Comparison of ENCODE assay signal across 8 cellular contexts in genomic region chr5:52801329-52801728, GRCh38. TPM values are rescaled to one million over a fixed set of nuclear protein-coding genes. Genes with fewer than 3 reads are reported as not detected.
DNase-seq lines count a peak whose midpoint lies in the region; ATAC-seq lines count a peak whose summit lies in the region.

No MANE protein-coding gene starts in this region.

- no peaks in the 10 kb centered on the region for H3K9me3 Mint-ChIP-seq in activated naive CD8-positive, alpha-beta T cell (ENCODE audit: low read depth)
- H3K9me3 Mint-ChIP-seq in stimulated activated naive B cell treated with anti-CD40 and anti-IgM and Interleukin-4, amounts not matched to agents 10 μg/mL and 1 μg/mL and 100 μg/mL, for 72 hours = no peaks in the 10 kb centered on the region

- no peak for ATAC-seq in stimulated activated naive B cell treated with anti-CD40 and anti-IgM and Interleukin-4, amounts not matched to agents 10 μg/mL and 1 μg/mL and 100 μg/mL, for 72 hours (replicated peaks)
- ATAC-seq in HG03469 (IDR thresholded peaks at IDR 0.05; ENCODE audit: unreplicated experiment) = no peak

- no peaks in the 10 kb centered on the region for H3K27me3 Mint-ChIP-seq in activated naive CD8-positive, alpha-beta T cell
- H3K27me3 Mint-ChIP-seq in stimulated activated naive B cell treated with anti-CD40 and anti-IgM and Interleukin-4, amounts not matched to agents 10 μg/mL and 1 μg/mL and 100 μg/mL, for 72 hours = no peaks in the 10 kb centered on the region

- peaks cover 15% of the 10 kb centered on the region for H3K36me3 Mint-ChIP-seq in activated naive CD8-positive, alpha-beta T cell
- H3K36me3 Mint-ChIP-seq in stimulated activated naive B cell treated with anti-CD40 and anti-IgM and Interleukin-4, amounts not matched to agents 10 μg/mL and 1 μg/mL and 100 μg/mL, for 72 hours = peaks cover 25 to 35% of the 10 kb centered on the region in 2 donors

- peak; percentile 13 for DNase-seq in Ammon's horn (ENCODE audit: low spot score)
- peak; percentile 58 for DNase-seq in HT-29 (ENCODE audit: low spot score)
- peak; percentile 11 for DNase-seq in iPS-NIHi7 (ENCODE audit: extremely low spot score)
- no peak for DNase-seq in stimulated activated naive B cell treated with anti-CD40 and anti-IgM and Interleukin-4, amounts not matched to agents 10 μg/mL and 1 μg/mL and 100 μg/mL, for 72 hours
- no peak for DNase-seq in activated gamma-delta T cell (lab: John Stamatoyannopoulos, UW)
- no peak for DNase-seq in NCI-H1092 treated with DMSO at 0.1 percent for 48 hours (lab: John Stamatoyannopoulos, UW)

- H3K4me3 Mint-ChIP-seq in activated naive CD8-positive, alpha-beta T cell = peak overlapping the region; percentile 96
- H3K4me3 Mint-ChIP-seq in stimulated activated naive B cell treated with anti-CD40 and anti-IgM and Interleukin-4, amounts not matched to agents 10 μg/mL and 1 μg/mL and 100 μg/mL, for 72 hours = peak overlapping the region; percentile 90 to 95

- peaks cover 68% of the 10 kb centered on the region for H3K4me1 Mint-ChIP-seq in activated naive CD8-positive, alpha-beta T cell (ENCODE audit: low read depth)
- H3K4me1 Mint-ChIP-seq in stimulated activated naive B cell treated with anti-CD40 and anti-IgM and Interleukin-4, amounts not matched to agents 10 μg/mL and 1 μg/mL and 100 μg/mL, for 72 hours = peaks cover 28 to 49% of the 10 kb centered on the region in 2 donors

- peak overlapping the region; percentile 97 for H3K27ac Mint-ChIP-seq in activated naive CD8-positive, alpha-beta T cell
- peak overlapping the region; percentile 98 for H3K27ac Mint-ChIP-seq in stimulated activated naive B cell treated with anti-CD40 and anti-IgM and Interleukin-4, amounts not matched to agents 10 μg/mL and 1 μg/mL and 100 μg/mL, for 72 hours

RNA-seq across cellular contexts. Expression of gene ITGA1, which starts 13.6 kb away (rescaled TPM):
- 22.6 and 39.5 TPM in 2 replicates for total RNA-seq in HT-29 (2014; rRNA removed; shearing (Covaris generic))

RNA-seq across cellular contexts. Expression of gene PELO, which starts 13.6 kb away (rescaled TPM):
- total RNA-seq in HT-29 (2014; rRNA removed; shearing (Covaris generic)) = 37.1 and 41.2 TPM in 2 replicates

Comparison
In these comparisons a context has a peak if more than half of its experiments do, and no peak if none do; other contexts are left out.
1. DNase-seq: peak in Ammon's horn (single experiment), HT-29 (single experiment) and iPS-NIHi7 (single experiment); none in stimulated activated naive B cell treated with anti-CD40 and anti-IgM and Interleukin-4, amounts not matched to agents 10 μg/mL and 1 μg/mL and 100 μg/mL, for 72 hours (single experiment), activated gamma-delta T cell (single experiment) and NCI-H1092 treated with DMSO at 0.1 percent for 48 hours (single experiment).